In the genomic region with DNA sequence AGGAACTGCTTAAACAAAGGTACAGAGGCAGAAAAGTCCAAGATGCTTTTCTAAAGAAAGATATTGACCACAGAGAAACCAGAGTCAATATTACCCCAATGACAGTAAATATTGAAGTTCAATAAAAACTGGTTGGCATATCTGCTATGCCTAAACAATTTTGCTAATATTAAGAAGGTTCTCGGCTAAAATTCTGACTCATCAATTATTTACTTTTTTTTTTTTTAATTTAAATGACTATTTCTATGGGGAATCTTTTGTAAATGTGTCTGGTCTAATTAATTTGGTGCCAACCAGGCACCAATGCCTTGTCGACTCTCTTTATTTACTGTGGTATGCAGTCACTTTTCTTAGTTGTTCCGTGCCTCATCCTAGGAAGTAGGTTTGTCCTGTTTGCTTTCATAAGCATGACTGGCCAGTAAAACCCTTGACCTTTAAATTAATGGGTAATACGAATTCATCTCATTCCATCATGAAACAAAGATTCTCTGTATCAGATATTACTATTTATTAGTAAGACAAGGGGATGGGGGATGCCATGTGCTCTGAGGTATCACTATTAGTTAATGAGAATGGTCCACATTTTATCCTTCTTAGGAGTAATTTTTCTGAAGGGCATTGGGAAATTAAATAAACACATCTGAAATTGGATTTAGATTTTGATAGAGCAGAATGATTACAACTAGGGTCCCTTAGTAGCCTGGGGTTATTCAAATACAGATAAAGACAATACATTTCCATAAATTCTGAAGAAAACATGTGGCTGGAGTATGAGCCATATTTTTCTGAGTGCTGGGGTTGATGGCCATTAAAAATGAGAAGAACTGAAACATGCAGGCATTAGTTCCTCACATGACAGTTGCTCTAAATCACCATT, we compare ENCODE assay signal across 29 cellular contexts.
"Had no signal": no experiment of that assay in that cellular context is flagged by ENCODE, and none has a peak within 500 bp of the region (broad histone marks: within the 10 kb centered on the region; RNA-seq: fewer than 3 reads in every experiment).

No MANE protein-coding gene starts in this region.

- H3K4me3 ChIP-seq: adrenal gland, body of pancreas, breast epithelium, PC-9 had no signal

- H3K4me2 ChIP-seq: PC-9 had no signal

- H2AFZ ChIP-seq: PC-9 had no signal

- ATAC-seq: activated naive CD4-positive, alpha-beta T cell treated with anti-CD3 and anti-CD28 coated beads, Interleukin-2, amount 50 U/mL, for 72 hours; activated T-cell treated with anti-CD3 and anti-CD28 coated beads, Interleukin-2, amount 50 U/mL, for 4 hours; body of pancreas; Right ventricle myocardium inferior; T-helper 17 cell had no signal

- H3K9me3 ChIP-seq: adrenal gland, body of pancreas, breast epithelium had no signal

- H3K36me3 ChIP-seq: adrenal gland, breast epithelium had no signal

- H3K4me1 ChIP-seq: adrenal gland, body of pancreas, breast epithelium had no signal

- H3K27ac ChIP-seq: adrenal gland, body of pancreas, breast epithelium, PC-9, RWPE1, VCaP had no signal

- H3K27me3 ChIP-seq: adrenal gland, body of pancreas, breast epithelium had no signal

- DNase-seq: activated B cell treated with CpG ODN at 0.5 μM for 24 hours; activated CD4-positive, alpha-beta memory T cell treated with anti-CD3 and anti-CD28 coated beads for 36 hours; activated CD4-positive, alpha-beta T cell treated with anti-CD3 and anti-CD28 coated beads for 4 hours; activated CD4-positive, alpha-beta T cell treated with anti-CD3 and anti-CD28 coated beads, Interleukin-2, amount 50 U/mL, for 1 hour; activated CD4-positive, CD25-positive, alpha-beta regulatory T cell treated with anti-CD3 and anti-CD28 coated beads, Interleukin-2, amount 50 U/mL, for 72 hours; activated CD8-positive, alpha-beta memory T cell treated with anti-CD3 and anti-CD28 coated beads, Interleukin-2, amount 50 U/mL, for 4 hours; activated gamma-delta T cell treated with Interleukin-2 at 50 U/mL for 16 hours; activated naive CD4-positive, alpha-beta T cell treated with anti-CD3 and anti-CD28 coated beads for 36 hours; activated T-cell treated with anti-CD3 and anti-CD28 coated beads for 4 hours; activated T-cell treated with anti-CD3 and anti-CD28 coated beads, Interleukin-2, amount 50 U/mL, for 4 hours; adrenal gland; body of pancreas; NCI-H1048; NCI-H1105 treated with DMSO at 0.1 percent for 48 hours; NCI-H1436; NCI-H1694; NCI-H1930; NCI-H2081 treated with DMSO at 0.1 percent for 48 hours; NCI-H226; NCI-H524 treated with DMSO at 0.1 percent for 48 hours; NK-92 treated with Interleukin-12 subunit alpha and Interleukin-12 subunit beta, amount 100 ng/mL, for 24 hours; PC-9; SIG-M5; T-helper 17 cell had no signal
